In genomic region chr2:71919701-71920100, GRCh38 we compare ENCODE assay signal across 18 cellular contexts.
A peak's percentile ranks its signal among the peaks of the same experiment; 100 is the strongest.
DNase-seq lines count a peak whose midpoint lies in the region; ATAC-seq and TF ChIP-seq lines count a peak whose summit lies in the region.
"Had no signal": no experiment of that assay in that cellular context is flagged by ENCODE, and none has a peak within 500 bp of the region (broad histone marks: within the 10 kb centered on the region; RNA-seq: fewer than 3 reads in every experiment).

No MANE protein-coding gene starts in this region.

- H3K4me2 ChIP-seq in IMR-90 (ENCODE audit: low read depth, low read length) = no peak overlapping the region

- peak; percentile 76 for DNase-seq in EH (ENCODE audit: low read depth)
- peak; percentile 40 for DNase-seq in IMR-90
- peak; percentile 67 for DNase-seq in fibroblast of gingiva (ENCODE audit: low read depth)
- DNase-seq in fibroblast of villous mesenchyme (ENCODE audit: low read depth) = peak; percentile 29
- DNase-seq in cerebellum (ENCODE audit: low spot score) = no peak
- no peak for DNase-seq in activated T-cell treated with anti-CD3 and anti-CD28 coated beads, Interleukin-2, amount 50 U/mL, for 72 hours
- DNase-seq: COR-L47, DMS153, DMS79 treated with DMSO at 0.1 percent for 48 hours, GF-D8, GOT3, H9, KBM-7 had no signal

- H3K27ac ChIP-seq in IMR-90 (ENCODE audit: insufficient read depth, low read length) = no peak overlapping the region
- H3K27ac ChIP-seq: 22Rv1, HL-60 had no signal

- no peak overlapping the region for H2AK5ac ChIP-seq in IMR-90 (ENCODE audit: low read depth, low read length)

- H2AK9ac ChIP-seq in IMR-90 (replicated peaks; ENCODE audit: low read depth, low read length, poor library complexity) = no peak overlapping the region

- dilution Hi-C loops in IMR-90 (cut with HindIII; ENCODE audit: low sequenced_read_pairs, unreplicated experiment) = no loop called here

- CTCF ChIA-PET in IMR-90 (lab: Yijun Ruan, JAX) = no interaction called here

- no peak overlapping the region for H2BK20ac ChIP-seq in IMR-90 (ENCODE audit: low read depth, low read length)

- no peaks in the 10 kb centered on the region for H3K36me3 ChIP-seq in IMR-90 (ENCODE audit: control insufficient read depth, insufficient read depth, low read length)

- POLR2A ChIA-PET in IMR-90 (lab: Charles Lee; ENCODE audit: unreplicated experiment) = no interaction called here

- in situ Hi-C loops in IMR-90 (cut with MboI; ENCODE audit: low sequenced_read_pairs) = loop anchor here (10.0 kb wide), 3 partner anchors 235 to 825 kb away; no protein-coding TSS in a partner anchor

- H3K9me1 ChIP-seq in IMR-90 (ENCODE audit: insufficient read depth, low read length) = no peaks in the 10 kb centered on the region

- no peaks in the 10 kb centered on the region for H3K4me1 Mint-ChIP-seq in activated T-cell treated with anti-CD3 and anti-CD28 coated beads, Interleukin-2, amount 50 U/mL, for 72 hours (ENCODE audit: low read depth)
- H3K4me1 Mint-ChIP-seq: H9 had no signal

- no peak overlapping the region for H2BK15ac ChIP-seq in IMR-90 (ENCODE audit: low read depth, low read length)

- no peak overlapping the region for H4K91ac ChIP-seq in IMR-90 (ENCODE audit: insufficient read depth, low read depth, low read length)

- ATAC-seq in IMR-90 (ENCODE audit: low read depth) (peak; percentile 69), GM18502 (IDR thresholded peaks at IDR 0.05; ENCODE audit: poor library complexity, unreplicated experiment) (no peak)
- no peak for ATAC-seq in activated T-cell treated with anti-CD3 and anti-CD28 coated beads, Interleukin-2, amount 50 U/mL, for 72 hours (replicated peaks in 1 of 2)
- ATAC-seq: CD8-positive, alpha-beta T cell had no signal

- no peak overlapping the region for H3K14ac ChIP-seq in IMR-90 (replicated peaks; ENCODE audit: low read depth, low read length)

- no peak overlapping the region for H3K18ac ChIP-seq in IMR-90 (ENCODE audit: low read depth, low read length)

- H3K4me3 ChIP-seq in IMR-90 (ENCODE audit: insufficient read depth, low read depth, low read length) = no peak overlapping the region
- H3K4me3 ChIP-seq in fibroblast of villous mesenchyme (ENCODE audit: low read depth, low read length) = no peak overlapping the region

- H2BK5ac ChIP-seq in IMR-90 (ENCODE audit: low read depth, low read length, poor library complexity, severe bottlenecking) = no peak overlapping the region

- BruUV-seq in IMR-90 (replicated peaks; lab: Mats Ljungman, UMichigan) = no TSS peak

- H4K5ac ChIP-seq in IMR-90 (ENCODE audit: low read depth, low read length) = no peak overlapping the region

- H3K27me3 Mint-ChIP-seq in activated T-cell treated with anti-CD3 and anti-CD28 coated beads, Interleukin-2, amount 50 U/mL, for 72 hours (ENCODE audit: low read depth) = peaks cover 11% of the 10 kb centered on the region

- no peak overlapping the region for H3K56ac ChIP-seq in IMR-90 (ENCODE audit: extremely low read depth, insufficient read depth, low read length)

- no peaks in the 10 kb centered on the region for H3K4me1 ChIP-seq in IMR-90 (ENCODE audit: control insufficient read depth, insufficient read depth, low read length)

- H2AFZ ChIP-seq in IMR-90 (replicated peaks; ENCODE audit: low read length, poor library complexity) = no peak overlapping the region

- H3K9ac ChIP-seq in IMR-90 (ENCODE audit: low read depth, low read length) = no peak overlapping the region

- H3K9me3 Mint-ChIP-seq in activated T-cell treated with anti-CD3 and anti-CD28 coated beads, Interleukin-2, amount 50 U/mL, for 72 hours = peaks cover 0 to 7% of the 10 kb centered on the region in 2 donors

- H3K9me3 ChIP-seq in IMR-90 (ENCODE audit: control insufficient read depth, insufficient read depth, low read length) = peaks cover 6% of the 10 kb centered on the region

- no peaks in the 10 kb centered on the region for H4K20me1 ChIP-seq in IMR-90 (ENCODE audit: insufficient read depth, low read length)

- H3K4me3 Mint-ChIP-seq in activated T-cell treated with anti-CD3 and anti-CD28 coated beads, Interleukin-2, amount 50 U/mL, for 72 hours = no peak overlapping the region
- H3K4me3 Mint-ChIP-seq: CD14-positive monocyte; CD8-positive, alpha-beta T cell; H9 had no signal

- no peak overlapping the region for H4K8ac ChIP-seq in IMR-90 (ENCODE audit: low read depth in 2 of 2, low read length in 2 of 2)

- no peak for TF ChIP-seq POLR2A in IMR-90 (IDR thresholded peaks at IDR 0.05; ENCODE audit: low read depth, low read length)

- intact Hi-C loops in IMR-90 (cut with micrococcal nuclease) = no loop called here

- H3K4ac ChIP-seq in IMR-90 (ENCODE audit: low read depth, low read length) = no peak overlapping the region

- H3K36me3 Mint-ChIP-seq in activated T-cell treated with anti-CD3 and anti-CD28 coated beads, Interleukin-2, amount 50 U/mL, for 72 hours (ENCODE audit: insufficient read depth in 2 of 2) = no peaks in the 10 kb centered on the region
- H3K36me3 Mint-ChIP-seq: CD14-positive monocyte; CD8-positive, alpha-beta T cell had no signal

- TF ChIP-seq CTCF in IMR-90 (conservative IDR thresholded peaks at IDR 0.05; ENCODE audit: low read depth, low read length) = no peak
- TF ChIP-seq CTCF in fibroblast of villous mesenchyme (IDR thresholded peaks at IDR 0.05; ENCODE audit: insufficient read depth, low read depth, low read length) = no peak

- no peak overlapping the region for H2BK120ac ChIP-seq in IMR-90 (ENCODE audit: low read depth, low read length)

- peaks cover 14% of the 10 kb centered on the region for H3K27me3 ChIP-seq in IMR-90 (ENCODE audit: control insufficient read depth, insufficient read depth, low read length)

- H3K23ac ChIP-seq in IMR-90 (ENCODE audit: low read depth, low read length) = no peak overlapping the region

- no peak overlapping the region for H3K27ac Mint-ChIP-seq in activated T-cell treated with anti-CD3 and anti-CD28 coated beads, Interleukin-2, amount 50 U/mL, for 72 hours
- H3K27ac Mint-ChIP-seq: CD14-positive monocyte; CD8-positive, alpha-beta T cell; H9 had no signal

- H3K79me1 ChIP-seq in IMR-90 (ENCODE audit: low read depth in 1 of 2, low read length in 2 of 2) = no peaks in the 10 kb centered on the region

- TF ChIP-seq RAD21 in IMR-90 (IDR thresholded peaks at IDR 0.05; ENCODE audit: low read length) = no peak

TF ChIP-seq in IMR-90, 13 proteins besides CTCF, POLR2A, EP300 and RAD21:
- no peak for TF ChIP-seq SMC3 (IDR thresholded peaks at IDR 0.05; ENCODE audit: low read depth, low read length)
- no peak for TF ChIP-seq CHD1 (IDR thresholded peaks at IDR 0.05; ENCODE audit: low read depth, low read length)
- TF ChIP-seq RFX5 (IDR thresholded peaks at IDR 0.05; ENCODE audit: low read depth, low read length) = no peak
- no peak for TF ChIP-seq USF2 (IDR thresholded peaks at IDR 0.05; ENCODE audit: low read depth, low read length)
- TF ChIP-seq CEBPB (IDR thresholded peaks at IDR 0.05; ENCODE audit: low read depth, low read length) = no peak
- TF ChIP-seq MAZ (IDR thresholded peaks at IDR 0.05; ENCODE audit: borderline replicate concordance, low read depth, low read length) = no peak
- no peak for TF ChIP-seq RCOR1 (IDR thresholded peaks at IDR 0.05; ENCODE audit: insufficient replicate concordance, low read length)
- no peak for TF ChIP-seq ELK1 (IDR thresholded peaks at IDR 0.05; ENCODE audit: borderline replicate concordance, low read depth, low read length)
- TF ChIP-seq MAFK (IDR thresholded peaks at IDR 0.05; ENCODE audit: low read depth, low read length) = no peak
- TF ChIP-seq MXI1 (IDR thresholded peaks at IDR 0.05; ENCODE audit: borderline replicate concordance, low read depth, low read length) = no peak
TF ChIP-seq in IMR-90: peak in this region for 0.

Comparison
In these comparisons a context has a peak if more than half of its experiments do, and no peak if none do; other contexts are left out.
1. DNase-seq: peak in EH (single experiment), IMR-90 (single experiment), fibroblast of gingiva (single experiment) and fibroblast of villous mesenchyme (single experiment); none in cerebellum (single experiment) and activated T-cell treated with anti-CD3 and anti-CD28 coated beads, Interleukin-2, amount 50 U/mL, for 72 hours (0 of 2).